Comparison of ENCODE assay signal across 21 cellular contexts in genomic region chr16:84462296-84463210, GRCh38. TPM values are rescaled to one million over a fixed set of nuclear protein-coding genes. Genes with fewer than 3 reads are reported as not detected.
DNase-seq lines count a peak whose midpoint lies in the region; ATAC-seq, FAIRE-seq and TF ChIP-seq lines count a peak whose summit lies in the region.
"Had no signal": no experiment of that assay in that cellular context is flagged by ENCODE, and none has a peak within 500 bp of the region (broad histone marks: within the 10 kb centered on the region; RNA-seq: fewer than 3 reads in every experiment).

No MANE protein-coding gene starts in this region.

- TF ChIP-seq RAD21 in K562 (CRISPR knock-in tag; conservative IDR thresholded peaks at IDR 0.05 in 1 of 2, IDR thresholded peaks at IDR 0.05 in 1 of 2): no peak

- CTCF ChIA-PET in K562 (lab: Yijun Ruan, JAX; ENCODE audit: low intra/inter-chr PET ratio): no interaction called here

- H2AFZ ChIP-seq in K562 (ENCODE audit: low read depth, low read length): no peak overlapping the region

- H3K27me3 ChIP-seq in K562 (ENCODE audit: control insufficient read depth in 2 of 2, insufficient read depth in 2 of 2, low read length in 2 of 2): peaks cover 47 to 54% of the 10 kb centered on the region in 2 experiments
- H3K27me3 ChIP-seq: SJCRH30 had no signal

- H3K4me1 Mint-ChIP-seq in natural killer cell treated with Interleukin-12 subunit alpha and Interleukin-12 subunit beta and Interleukin-15 and Interleukin-18, amount 100 ng/mL, for 72 hours (ENCODE audit: low read depth in 2 of 2): peaks cover 0 to 2% of the 10 kb centered on the region in 2 donors
- H3K4me1 Mint-ChIP-seq in natural killer cell: no peaks in the 10 kb centered on the region

- no peak overlapping the region for H3K4me3 Mint-ChIP-seq in natural killer cell treated with Interleukin-12 subunit alpha and Interleukin-12 subunit beta and Interleukin-15 and Interleukin-18, amount 100 ng/mL, for 72 hours
- no peak overlapping the region for H3K4me3 Mint-ChIP-seq in natural killer cell
- H3K4me3 Mint-ChIP-seq: activated CD8-positive, alpha-beta T cell treated with anti-CD3 and anti-CD28 coated beads, Interleukin-2, amount 10 ng/mL, durations not matched to agents 7 days and 5 days; nephron; T-helper 17 cell had no signal

- peak overlapping the region in 1 of 2 experiments; percentile 2; a peak in 1 of 4 replicates for H3K9ac ChIP-seq in K562 (ENCODE audit: insufficient read depth in 1 of 2, low read depth in 2 of 2, low read length in 2 of 2)

- no peaks in the 10 kb centered on the region for H3K36me3 ChIP-seq in K562 (ENCODE audit: control insufficient read depth, insufficient read depth, low read length)

- no peak for TF ChIP-seq POLR2A in K562 (conservative IDR thresholded peaks at IDR 0.05)

- no peaks in the 10 kb centered on the region for H3K9me1 ChIP-seq in K562 (ENCODE audit: control insufficient read depth, insufficient read depth, low read length)

- BruUV-seq in K562 (replicated peaks; lab: Mats Ljungman, UMichigan): no TSS peak

- no peak for TF ChIP-seq CTCF in natural killer cell (IDR thresholded peaks at IDR 0.05)
- TF ChIP-seq CTCF in K562 (IDR thresholded peaks at IDR 0.05 in 2 of 3, conservative IDR thresholded peaks at IDR 0.05 in 1 of 3; ENCODE audit: insufficient read depth in 2 of 3, low read depth in 1 of 3, low read length in 3 of 3): no peak

- no peak for TF ChIP-seq EP300 in K562 (IDR thresholded peaks at IDR 0.05; ENCODE audit: low read length)

- H3K4me1 ChIP-seq in K562 (replicated peaks in 1 of 2; ENCODE audit: control insufficient read depth in 2 of 2, insufficient read depth in 2 of 2, low read length in 2 of 2): peaks cover 0 to 15% of the 10 kb centered on the region in 2 experiments; a peak in 2 of 5 replicates

- peaks cover 2% of the 10 kb centered on the region; the same call in 1 of the 2 replicates for H3K9me3 ChIP-seq in K562 (replicated peaks; ENCODE audit: control insufficient read depth, insufficient read depth, low read depth, low read length)
- H3K9me3 ChIP-seq: SJCRH30 had no signal

- H4K20me1 ChIP-seq in K562 (replicated peaks; ENCODE audit: control insufficient read depth, insufficient read depth, low read length): peaks cover 10% of the 10 kb centered on the region; the same call in 1 of the 2 replicates

- H3K36me3 Mint-ChIP-seq in natural killer cell treated with Interleukin-12 subunit alpha and Interleukin-12 subunit beta and Interleukin-15 and Interleukin-18, amount 100 ng/mL, for 72 hours: peaks cover 17% of the 10 kb centered on the region
- H3K36me3 Mint-ChIP-seq in natural killer cell: peaks cover 7% of the 10 kb centered on the region

- 9% methylated on average over 24 of the region's 24 CpGs for WGBS in K562 (ENCODE audit: insufficient coverage, low coverage, missing lambda C conversion rate)

- H3K9me3 Mint-ChIP-seq in natural killer cell treated with Interleukin-12 subunit alpha and Interleukin-12 subunit beta and Interleukin-15 and Interleukin-18, amount 100 ng/mL, for 72 hours: no peaks in the 10 kb centered on the region
- H3K9me3 Mint-ChIP-seq in natural killer cell: peaks cover 0 to 4% of the 10 kb centered on the region in 2 donors

- no peak for ATAC-seq in natural killer cell treated with Interleukin-12 subunit alpha and Interleukin-12 subunit beta and Interleukin-15 and Interleukin-18, amount 100 ng/mL, for 72 hours
- ATAC-seq in natural killer cell: no peak
- no peak for ATAC-seq in K562
- ATAC-seq: activated CD8-positive, alpha-beta T cell treated with anti-CD3 and anti-CD28 coated beads, Interleukin-2, amount 10 ng/mL, durations not matched to agents 7 days and 5 days; T-helper 17 cell had no signal

- no peak for FAIRE-seq in K562 (lab: Jason Lieb, UNC)
- FAIRE-seq: frontal cortex, GM12892, keratinocyte had no signal

- no peak overlapping the region for H3K4me2 ChIP-seq in K562 (ENCODE audit: insufficient read depth, low read length)

- no peak overlapping the region for H3K4me3 ChIP-seq in K562
- H3K4me3 ChIP-seq: SJCRH30 had no signal

- H3K27ac Mint-ChIP-seq in natural killer cell treated with Interleukin-12 subunit alpha and Interleukin-12 subunit beta and Interleukin-15 and Interleukin-18, amount 100 ng/mL, for 72 hours: no peak overlapping the region
- H3K27ac Mint-ChIP-seq in natural killer cell: no peak overlapping the region
- H3K27ac Mint-ChIP-seq: activated CD8-positive, alpha-beta T cell treated with anti-CD3 and anti-CD28 coated beads, Interleukin-2, amount 10 ng/mL, durations not matched to agents 7 days and 5 days; nephron had no signal

- no peak overlapping the region for H3K27ac ChIP-seq in K562 (ENCODE audit: extremely low read depth, low read depth, low read length)
- H3K27ac ChIP-seq: SJCRH30 had no signal

- POLR2A ChIA-PET in K562 (lab: Yijun Ruan, JAX): interaction anchor here (0.6 to 3.1 kb wide), 3 partner anchors 9 to 201 kb away, joined by 5 to 9 read pairs (median 5); no protein-coding TSS in a partner anchor

- intact Hi-C loops in natural killer cell (cut with micrococcal nuclease): no loop called here
- intact Hi-C loops in K562 (cut with micrococcal nuclease): no loop called here

- DNase-seq in natural killer cell treated with Interleukin-12 subunit alpha and Interleukin-12 subunit beta and Interleukin-15 and Interleukin-18, amount 100 ng/mL, for 72 hours (ENCODE audit: low spot score): peak; percentile 59
- DNase-seq in natural killer cell (no peak), K562 (ENCODE audit: extremely low read depth in 1 of 4, low spot score in 3 of 4) (no peak), myocyte (ENCODE audit: low read depth) (peak; percentile 13), NOMO-1 treated with dmso at 0.1 percent for 144 hours (lab: John Stamatoyannopoulos, UW; ENCODE audit: unreplicated experiment) (no peak), NCI-H146 (lab: John Stamatoyannopoulos, UW) (no peak), NCI-H2171 (lab: John Stamatoyannopoulos, UW) (no peak)
- DNase-seq: activated CD8-positive, alpha-beta T cell treated with anti-CD3 and anti-CD28 coated beads, Interleukin-2, amount 10 ng/mL, durations not matched to agents 7 days and 5 days; CD4-positive, alpha-beta memory T cell; erythroblast; hypothalamus; mesenchymal stem cell; NCI-H2081; NK-92 treated with Interleukin-12 subunit alpha and Interleukin-12 subunit beta, amount 100 ng/mL, for 24 hours; SJCRH30; stimulated activated CD4-positive, alpha-beta T cell treated with anti-CD3 and anti-CD28 coated beads, Interleukin-12 subunit alpha, Interleukin-12 subunit beta, amount 100 ng/mL, for 4 hours; T-helper 17 cell had no signal

- no peaks in the 10 kb centered on the region for H3K79me2 ChIP-seq in K562 (ENCODE audit: control insufficient read depth, insufficient read depth, low read length)

- no peaks in the 10 kb centered on the region for H3K27me3 Mint-ChIP-seq in natural killer cell treated with Interleukin-12 subunit alpha and Interleukin-12 subunit beta and Interleukin-15 and Interleukin-18, amount 100 ng/mL, for 72 hours
- peaks cover 0 to 2% of the 10 kb centered on the region in 2 donors for H3K27me3 Mint-ChIP-seq in natural killer cell (ENCODE audit: low read depth in 2 of 2)
- H3K27me3 Mint-ChIP-seq: CD4-positive, alpha-beta memory T cell; T-helper 17 cell had no signal

- in situ Hi-C loops in K562 (cut with MboI): no loop called here

TF ChIP-seq in K562, 482 proteins besides CTCF, POLR2A, EP300 and RAD21:
- TF ChIP-seq E2F6 (IDR thresholded peaks at IDR 0.05; ENCODE audit: borderline replicate concordance in 1 of 2, extremely low read depth in 1 of 2, insufficient read depth in 1 of 2, insufficient read length in 1 of 2, low read depth in 1 of 2, low read length in 1 of 2, poor library complexity in 1 of 2, severe bottlenecking in 1 of 2) (peak in 1 of 2 experiments; percentile 29), EZH2 (IDR thresholded peaks at IDR 0.05; ENCODE audit: borderline replicate concordance, low read depth, low read length) (0 out of 2 replicates have a peak, but pooled peaks have one; percentile 32), SMAD1 (IDR thresholded peaks at IDR 0.05; ENCODE audit: low read depth, low read length, partially characterized antibody) (no peak)

RNA-seq across cellular contexts. Expression of gene MEAK7, which starts 41.9 kb away (rescaled TPM):
- total RNA-seq in natural killer cell treated with Interleukin-12 subunit alpha and Interleukin-12 subunit beta and Interleukin-15 and Interleukin-18, amount 100 ng/mL, for 72 hours: 10 to 100 TPM in 1 of 2 donors, 1 to 10 TPM in 1; 9.4 to 10.0 TPM
- total RNA-seq in natural killer cell (1 to 10 TPM; 4.8 to 8.5 (median 4.8) TPM), K562 (2014; rRNA removed) (6.1 and 7.8 TPM in 2 replicates), K562 (2014; rRNA removed; fragmentation: Illumina TruSeq; extraction: Trizol) (5.2 and 5.6 TPM in 2 replicates), K562 (2015; rRNA removed; fragmentation: Illumina TruSeq; extraction: Trizol) (6.5 and 6.6 TPM in 2 replicates), K562 (2021) (9.8 and 10.0 TPM in 2 replicates), myocyte (7.4 and 7.8 TPM in 2 replicates)
- 28.0 and 31.3 TPM in 2 replicates for total RNA-seq in K562 (2011; cell fraction: chromatin; rRNA removed; ENCODE audit: low replicate concordance)
- total RNA-seq in K562 (2011; cell fraction: nucleolus; rRNA removed): 15.3 and 17.1 TPM in 2 replicates
- 20.8 and 27.1 TPM in 2 replicates for total RNA-seq in K562 (2011; cell fraction: nucleoplasm; rRNA removed)
- polyA plus RNA-seq in K562 (2011; rRNA removed) (13.2 and 14.5 TPM in 2 replicates), K562 (2014; fragmentation: Illumina TruSeq; extraction: Trizol) (8.7 and 8.8 TPM in 2 replicates), K562 (2014; fragmentation: Nextera tagmentation; extraction: Ambion mirVana) (1 to 10 TPM; 1.4 to 1.8 TPM), K562 (2014; rRNA removed) (6.2 and 6.3 TPM in 2 replicates)
- polyA plus RNA-seq in K562 (2011; cell fraction: cytosol; rRNA removed): 10.5 and 17.4 TPM in 2 replicates
- polyA plus RNA-seq in K562 (2011; cell fraction: nucleus; rRNA removed): 10.3 and 11.5 TPM in 2 replicates
- polyA plus RNA-seq in K562 (2012): 7.7 and 9.3 TPM in 2 replicates
- 14.5 and 17.2 TPM in 2 replicates for polyA minus RNA-seq in K562 (2011; rRNA and poly(A)+ RNA removed)
- polyA minus RNA-seq in K562 (2011; cell fraction: cytosol; rRNA and poly(A)+ RNA removed): 9.0 and 11.2 TPM in 2 replicates
- 7.8 and 14.0 TPM in 2 replicates for polyA minus RNA-seq in K562 (2011; cell fraction: nucleus; rRNA and poly(A)+ RNA removed)
- polyA plus RNA-seq in myocyte (2012): 16.3 TPM

Comparison
In these comparisons a context has a peak if more than half of its experiments do, and no peak if none do; other contexts are left out.
1. DNase-seq: peak in natural killer cell treated with Interleukin-12 subunit alpha and Interleukin-12 subunit beta and Interleukin-15 and Interleukin-18, amount 100 ng/mL, for 72 hours (single experiment) and myocyte (single experiment); none in natural killer cell (single experiment), K562 (0 of 4), NOMO-1 treated with dmso at 0.1 percent for 144 hours (single experiment), NCI-H146 (single experiment) and NCI-H2171 (single experiment).